In genomic region chr13:102846261-102847015, GRCh38 we compare ENCODE assay signal across 8 cellular contexts. TPM values are rescaled to one million over a fixed set of nuclear protein-coding genes. Genes with fewer than 3 reads are reported as not detected.
A peak's percentile ranks its signal among the peaks of the same experiment; 100 is the strongest.
DNase-seq lines count a peak whose midpoint lies in the region; ATAC-seq, FAIRE-seq and TF ChIP-seq lines count a peak whose summit lies in the region.

No MANE protein-coding gene starts in this region.

- TF ChIP-seq POLR2A in A549 (IDR thresholded peaks at IDR 0.05; ENCODE audit: low read length), result no peak

- no peak for TF ChIP-seq RAD21 in A549 (conservative IDR thresholded peaks at IDR 0.05 in 1 of 2, IDR thresholded peaks at IDR 0.05 in 1 of 2)

- ATAC-seq in A549 (peak; percentile 52 to 63; a peak in 5 of 6 replicates), GM18517 (IDR thresholded peaks at IDR 0.05; ENCODE audit: unreplicated experiment) (peak; percentile 43), HG02981 (IDR thresholded peaks at IDR 0.05; ENCODE audit: unreplicated experiment) (peak; percentile 39)

- peak overlapping the region; percentile 100 for H3K9ac ChIP-seq in endocrine pancreas (ENCODE audit: control insufficient read depth, insufficient read depth, low read length)

- no peak for FAIRE-seq in A549 (lab: Jason Lieb, UNC)

- no peaks in the 10 kb centered on the region for H3K9me3 Mint-ChIP-seq in mesothelial cell of epicardium
- no peaks in the 10 kb centered on the region for H3K9me3 Mint-ChIP-seq in stimulated activated naive CD8-positive, alpha-beta T cell treated with anti-CD3 and anti-CD28 coated beads, Interleukin-15, Interleukin-2, amounts not matched to agents 100 ng/mL and 50 ng/mL, for 24 hours

- POLR2A ChIA-PET in A549 (lab: Yijun Ruan, JAX), result interaction anchor here (0.6 to 2.5 kb wide), 10 partner anchors 9 to 267 kb away, joined by 3 to 23 read pairs (median 4); partner anchors contain the start of genes TEX30 and TPP2

- H3K27ac ChIP-seq in A549, result peak overlapping the region; percentile 84 to 96

- no peaks in the 10 kb centered on the region for H3K27me3 Mint-ChIP-seq in mesothelial cell of epicardium (ENCODE audit: low read depth)
- no peaks in the 10 kb centered on the region for H3K27me3 Mint-ChIP-seq in stimulated activated naive CD8-positive, alpha-beta T cell treated with anti-CD3 and anti-CD28 coated beads, Interleukin-15, Interleukin-2, amounts not matched to agents 100 ng/mL and 50 ng/mL, for 24 hours

- no peaks in the 10 kb centered on the region for H3K36me3 ChIP-seq in endocrine pancreas (ENCODE audit: control insufficient read depth, insufficient read depth, low read length)

- no peaks in the 10 kb centered on the region for H3K27me3 ChIP-seq in endocrine pancreas (ENCODE audit: control insufficient read depth, insufficient read depth, low read length)

- H3K4me1 ChIP-seq in A549 (peaks cover 8% of the 10 kb centered on the region; the same call in 1 of the 3 replicates), endocrine pancreas (ENCODE audit: control insufficient read depth, insufficient read depth, low read length) (peaks cover 10% of the 10 kb centered on the region)

- peak overlapping the region; percentile 92 for H3K4me2 ChIP-seq in A549

- H3K27ac Mint-ChIP-seq in mesothelial cell of epicardium, result peak overlapping the region; percentile 97
- peak overlapping the region; percentile 96 for H3K27ac Mint-ChIP-seq in stimulated activated naive CD8-positive, alpha-beta T cell treated with anti-CD3 and anti-CD28 coated beads, Interleukin-15, Interleukin-2, amounts not matched to agents 100 ng/mL and 50 ng/mL, for 24 hours

- CTCF ChIA-PET in A549 (lab: Yijun Ruan, JAX), result interaction anchor here (1.1 to 3.6 kb wide), 7 partner anchors 8 to 250 kb away, joined by 3 to 12 read pairs (median 4); partner anchors contain the start of gene TEX30

- TF ChIP-seq EP300 in A549 (IDR thresholded peaks at IDR 0.05), result no peak

- H3K4me3 Mint-ChIP-seq in mesothelial cell of epicardium, result peak overlapping the region; percentile 96
- H3K4me3 Mint-ChIP-seq in stimulated activated naive CD8-positive, alpha-beta T cell treated with anti-CD3 and anti-CD28 coated beads, Interleukin-15, Interleukin-2, amounts not matched to agents 100 ng/mL and 50 ng/mL, for 24 hours, result peak overlapping the region; percentile 98

- H3K9me3 ChIP-seq in A549 (no peaks in the 10 kb centered on the region), endocrine pancreas (ENCODE audit: control insufficient read depth, low read length) (no peaks in the 10 kb centered on the region)

- H3K4me3 ChIP-seq in A549 (peak overlapping the region; percentile 99), endocrine pancreas (ENCODE audit: control insufficient read depth, insufficient read depth, low read length) (peak overlapping the region; percentile 99)

- peaks cover 17% of the 10 kb centered on the region for H3K4me1 Mint-ChIP-seq in mesothelial cell of epicardium
- H3K4me1 Mint-ChIP-seq in stimulated activated naive CD8-positive, alpha-beta T cell treated with anti-CD3 and anti-CD28 coated beads, Interleukin-15, Interleukin-2, amounts not matched to agents 100 ng/mL and 50 ng/mL, for 24 hours (ENCODE audit: low read depth), result peaks cover 42% of the 10 kb centered on the region

- peak; percentile 5 to 21 for DNase-seq in A549 (ENCODE audit: low read depth in 1 of 2, low spot score in 1 of 2)
- DNase-seq in NCI-H2227 (lab: John Stamatoyannopoulos, UW; ENCODE audit: unreplicated experiment), result peak; percentile 16
- peak; percentile 41 to 56 for DNase-seq in activated CD4-positive, alpha-beta T cell treated with anti-CD3 and anti-CD28 coated beads, Interleukin-2, amount 50 U/mL, for 48 hours
- DNase-seq in mesothelial cell of epicardium (ENCODE audit: low spot score in 2 of 2, unreplicated experiment in 2 of 2), result peak in 1 of 2 experiments; percentile 21

- TF ChIP-seq CTCF in A549 (IDR thresholded peaks at IDR 0.05) (no peak), mesothelial cell of epicardium (IDR thresholded peaks at IDR 0.05; ENCODE audit: unreplicated experiment) (no peak)

- 2% methylated on average over 30 of the region's 31 CpGs for WGBS in A549 (ENCODE audit: missing lambda C conversion rate)

- no peaks in the 10 kb centered on the region for H3K36me3 Mint-ChIP-seq in mesothelial cell of epicardium
- peaks cover 5% of the 10 kb centered on the region for H3K36me3 Mint-ChIP-seq in stimulated activated naive CD8-positive, alpha-beta T cell treated with anti-CD3 and anti-CD28 coated beads, Interleukin-15, Interleukin-2, amounts not matched to agents 100 ng/mL and 50 ng/mL, for 24 hours (ENCODE audit: low read depth)

TF ChIP-seq in A549, 52 proteins besides CTCF, POLR2A, EP300 and RAD21:
- no peak for TF ChIP-seq MYC (IDR thresholded peaks at IDR 0.05; ENCODE audit: borderline replicate concordance, low read length)
- no peak for TF ChIP-seq BCL3 (IDR thresholded peaks at IDR 0.05)
- TF ChIP-seq CEBPB (IDR thresholded peaks at IDR 0.05), result peak in 1 of 2 experiments; percentile 36; a peak in 2 of 4 replicates
- no peak for TF ChIP-seq FOSB (CRISPR knock-in tag; IDR thresholded peaks at IDR 0.05)
- no peak for TF ChIP-seq MAFK (IDR thresholded peaks at IDR 0.05; ENCODE audit: partially characterized antibody)

RNA-seq across cellular contexts. Expression of gene ERCC5, which starts 0.6 kb away (rescaled TPM):
- polyA plus RNA-seq in A549 (2011; rRNA removed) (19.5 and 24.4 TPM in 2 replicates), A549 (2017; fragmentation: RNase III; extraction: RNeasy Plus Mini Kit Qiagen cat#74134 plus additional on column Dnase treatment) (17.3 to 20.5 TPM (median 19.3 TPM) in 3 replicates)
- 3.5 and 4.7 TPM in 2 replicates for polyA plus RNA-seq in A549 (2012; cell fraction: cytosol; rRNA removed)
- polyA plus RNA-seq in A549 (2012; cell fraction: nucleus; rRNA removed), result 4.0 and 5.7 TPM in 2 replicates
- polyA minus RNA-seq in A549 (2011; rRNA and poly(A)+ RNA removed), result 10.1 and 13.5 TPM in 2 replicates
- total RNA-seq in mesothelial cell of epicardium, result 45.0 to 51.1 TPM (median 46.6 TPM) in 3 replicates

RNA-seq across cellular contexts. Expression of gene BIVM, which starts 47.5 kb away (rescaled TPM):
- polyA plus RNA-seq in A549 (2011; rRNA removed), result 10.6 and 14.7 TPM in 2 replicates
- 3.0 and 3.5 TPM in 2 replicates for polyA plus RNA-seq in A549 (2012; cell fraction: cytosol; rRNA removed)
- polyA plus RNA-seq in A549 (2012; cell fraction: nucleus; rRNA removed), result 2.8 and 4.4 TPM in 2 replicates
- polyA plus RNA-seq in A549 (2017; fragmentation: RNase III; extraction: RNeasy Plus Mini Kit Qiagen cat#74134 plus additional on column Dnase treatment), result 6.8 to 7.4 TPM (median 6.8 TPM) in 3 replicates
- 2.2 and 3.1 TPM in 2 replicates for polyA minus RNA-seq in A549 (2011; rRNA and poly(A)+ RNA removed)
- 34.9 to 39.2 TPM (median 36.7 TPM) in 3 replicates for total RNA-seq in mesothelial cell of epicardium

RNA-seq across cellular contexts. Expression of gene POGLUT2, which starts 47.7 kb away (rescaled TPM):
- polyA plus RNA-seq in A549 (2011; rRNA removed), result 7.3 and 9.1 TPM in 2 replicates
- 3.4 and 4.0 TPM in 2 replicates for polyA plus RNA-seq in A549 (2012; cell fraction: cytosol; rRNA removed)
- polyA plus RNA-seq in A549 (2012; cell fraction: nucleus; rRNA removed), result 3.8 and 5.0 TPM in 2 replicates
- 5.2 to 5.3 TPM (median 5.3 TPM) in 3 replicates for polyA plus RNA-seq in A549 (2017; fragmentation: RNase III; extraction: RNeasy Plus Mini Kit Qiagen cat#74134 plus additional on column Dnase treatment)
- 2.0 and 2.4 TPM in 2 replicates for polyA minus RNA-seq in A549 (2011; rRNA and poly(A)+ RNA removed)
- 22.0 to 23.2 TPM (median 22.7 TPM) in 3 replicates for total RNA-seq in mesothelial cell of epicardium
